ENCODE assay signal across 24 cellular contexts in the genomic region with DNA sequence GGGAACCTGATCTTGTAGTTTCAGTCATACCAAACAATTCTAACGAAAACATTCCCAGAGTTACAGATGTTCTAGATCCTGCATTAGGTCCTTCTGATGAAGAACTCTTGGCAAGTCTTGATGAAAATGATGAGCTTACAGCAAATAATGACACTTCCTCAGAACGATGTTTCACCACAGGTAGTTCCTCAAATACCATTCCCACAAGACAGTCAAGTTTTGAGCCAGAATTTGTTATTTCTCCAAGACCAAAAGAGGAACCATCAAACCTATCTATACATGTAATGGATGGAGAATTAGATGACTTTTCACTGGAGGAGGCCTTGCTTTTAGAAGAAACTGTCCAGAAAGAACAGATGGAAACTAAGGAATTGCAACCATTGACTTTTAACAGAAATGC. TPM values are rescaled to one million over a fixed set of nuclear protein-coding genes. Genes with fewer than 3 reads are reported as not detected.
A peak's percentile ranks its signal among the peaks of the same experiment; 100 is the strongest.
DNase-seq lines count a peak whose midpoint lies in the region; FAIRE-seq and TF ChIP-seq lines count a peak whose summit lies in the region.
"Had no signal": no experiment of that assay in that cellular context is flagged by ENCODE, and none has a peak within 500 bp of the region (broad histone marks: within the 10 kb centered on the region; RNA-seq: fewer than 3 reads in every experiment).

No MANE protein-coding gene starts in this region.

- no peaks in the 10 kb centered on the region for H3K9me3 ChIP-seq in breast epithelium
- H3K9me3 ChIP-seq: gastrocnemius medialis, tibial artery had no signal

- no peaks in the 10 kb centered on the region for H3K27me3 Mint-ChIP-seq in MCF 10A (ENCODE audit: insufficient read depth, unreplicated experiment)
- H3K27me3 Mint-ChIP-seq: activated B cell treated with CpG ODN at 0.5 μM for 24 hours; activated CD4-positive, alpha-beta memory T cell treated with anti-CD3 and anti-CD28 coated beads for 36 hours; dendritic cell treated with granulocyte-macrophage colony-stimulating factor and Interleukin-4, amounts not matched to agents 40 ng/mL and 50 ng/mL, for 4 days had no signal

- intact Hi-C loops in MCF 10A (cut with micrococcal nuclease) = no loop called here
- intact Hi-C loops in breast epithelium (cut with DNase I; ENCODE audit: low total_unique reads) = no loop called here

- H3K27ac ChIP-seq in breast epithelium = no peak overlapping the region
- H3K27ac ChIP-seq: C4-2B, gastrocnemius medialis, tibial artery had no signal

- peak overlapping the region; percentile 49 for H3K27ac Mint-ChIP-seq in MCF 10A (ENCODE audit: low read depth, unreplicated experiment)
- H3K27ac Mint-ChIP-seq: activated CD4-positive, alpha-beta memory T cell treated with anti-CD3 and anti-CD28 coated beads for 36 hours; dendritic cell treated with granulocyte-macrophage colony-stimulating factor and Interleukin-4, amounts not matched to agents 40 ng/mL and 50 ng/mL, for 4 days had no signal

- TF ChIP-seq POLR2A in breast epithelium (IDR thresholded peaks at IDR 0.05) = no peak
- no peak for TF ChIP-seq POLR2A in H54 (IDR thresholded peaks at IDR 0.05; ENCODE audit: low read depth, low read length)

- TF ChIP-seq CTCF in MCF 10A (IDR thresholded peaks at IDR 0.05; ENCODE audit: unreplicated experiment) (no peak), breast epithelium (IDR thresholded peaks at IDR 0.05) (no peak)

- H3K4me1 Mint-ChIP-seq in MCF 10A (ENCODE audit: insufficient read depth, unreplicated experiment) = no peaks in the 10 kb centered on the region

- H3K27me3 ChIP-seq in breast epithelium = no peaks in the 10 kb centered on the region
- H3K27me3 ChIP-seq: gastrocnemius medialis, tibial artery had no signal

- POLR2A ChIA-PET in MCF 10A (lab: Yijun Ruan, JAX) = no interaction called here

- no peaks in the 10 kb centered on the region for H3K36me3 ChIP-seq in breast epithelium
- H3K36me3 ChIP-seq: gastrocnemius medialis, tibial artery had no signal

- H3K4me3 Mint-ChIP-seq in MCF 10A (ENCODE audit: unreplicated experiment) = no peak overlapping the region
- H3K4me3 Mint-ChIP-seq: activated B cell treated with CpG ODN at 0.5 μM for 24 hours; activated CD4-positive, alpha-beta memory T cell treated with anti-CD3 and anti-CD28 coated beads for 36 hours; dendritic cell treated with granulocyte-macrophage colony-stimulating factor and Interleukin-4, amounts not matched to agents 40 ng/mL and 50 ng/mL, for 4 days had no signal

- H3K36me3 Mint-ChIP-seq in MCF 10A (ENCODE audit: insufficient read depth, unreplicated experiment) = peaks cover 7% of the 10 kb centered on the region

- no TSS peak for BruUV-seq in MCF 10A (replicated peaks; lab: Mats Ljungman, UMichigan)

- H3K9me3 Mint-ChIP-seq in MCF 10A (ENCODE audit: unreplicated experiment) = no peaks in the 10 kb centered on the region
- H3K9me3 Mint-ChIP-seq: activated B cell treated with CpG ODN at 0.5 μM for 24 hours; activated CD4-positive, alpha-beta memory T cell treated with anti-CD3 and anti-CD28 coated beads for 36 hours; dendritic cell treated with granulocyte-macrophage colony-stimulating factor and Interleukin-4, amounts not matched to agents 40 ng/mL and 50 ng/mL, for 4 days had no signal

- CTCF ChIA-PET in MCF 10A (lab: Yijun Ruan, JAX) = interaction anchor here (1.4 kb wide), 1 partner anchor 259 kb away, joined by 4 read pairs; no protein-coding TSS in a partner anchor

- no peaks in the 10 kb centered on the region for H3K4me1 ChIP-seq in breast epithelium
- H3K4me1 ChIP-seq: gastrocnemius medialis, tibial artery had no signal

- peak; percentile 87 for FAIRE-seq in H54 (lab: Jason Lieb, UNC)
- FAIRE-seq: HepG2 had no signal

- DNase-seq in MCF 10A (ENCODE audit: unreplicated experiment) (no peak), breast epithelium (ENCODE audit: low spot score in 2 of 2) (no peak), H54 (ENCODE audit: insufficient read length, low spot score) (no peak), OCI-M1 (lab: John Stamatoyannopoulos, UW) (peak; percentile 69), epidermal melanocyte (ENCODE audit: insufficient read length, low spot score) (no peak), NCI-H748 treated with DMSO at 0.1 percent for 48 hours (lab: John Stamatoyannopoulos, UW) (no peak), cerebellar cortex (ENCODE audit: low spot score) (no peak)
- DNase-seq: activated B cell treated with CpG ODN at 0.5 μM for 24 hours; activated CD4-positive, alpha-beta memory T cell treated with anti-CD3 and anti-CD28 coated beads for 36 hours; activated effector memory CD4-positive, alpha-beta T cell treated with Interleukin-2 at 50 U/mL for 16 hours; caudate nucleus; gastrocnemius medialis; H7; NCI-H1436; NCI-H446; PC-3; posterior cingulate gyrus; right cardiac atrium; T-helper 9 cell; tibial artery had no signal

- H3K4me3 ChIP-seq in breast epithelium = no peak overlapping the region
- H3K4me3 ChIP-seq: gastrocnemius medialis, lung, tibial artery had no signal

RNA-seq across cellular contexts. Expression of a gene that starts 21.0 kb away (rescaled TPM):
- 6.9 and 11.0 TPM in 2 replicates for total RNA-seq in MCF 10A (2022)
- total RNA-seq in breast epithelium = 1 to 10 TPM; 3.7 to 6.2 (median 6.1) TPM

RNA-seq across cellular contexts. Expression of a gene that starts 21.6 kb away (rescaled TPM):
- 825 and 951 TPM in 2 replicates for total RNA-seq in MCF 10A (2022)
- total RNA-seq in breast epithelium = 100 to 1,000 TPM; 462 to 657 (median 527) TPM
